In genomic region chr17:83190601-83191387, GRCh38 we compare ENCODE assay signal across 1 cellular context.
TF ChIP-seq lines count a peak whose summit lies in the region.

No MANE protein-coding gene starts in this region.

TF ChIP-seq in IMR-90, 13 proteins besides CTCF, POLR2A, EP300 and RAD21 (continued from another document):
- TF ChIP-seq MXI1 (IDR thresholded peaks at IDR 0.05; ENCODE audit: borderline replicate concordance, low read depth, low read length) (no peak), SMC3 (IDR thresholded peaks at IDR 0.05; ENCODE audit: low read depth, low read length) (no peak), USF2 (IDR thresholded peaks at IDR 0.05; ENCODE audit: low read depth, low read length) (no peak), RFX5 (IDR thresholded peaks at IDR 0.05; ENCODE audit: low read depth, low read length) (no peak), RCOR1 (IDR thresholded peaks at IDR 0.05; ENCODE audit: insufficient replicate concordance, low read length) (no peak), ELK1 (IDR thresholded peaks at IDR 0.05; ENCODE audit: borderline replicate concordance, low read depth, low read length) (no peak), MAZ (IDR thresholded peaks at IDR 0.05; ENCODE audit: borderline replicate concordance, low read depth, low read length) (no peak), CHD1 (IDR thresholded peaks at IDR 0.05; ENCODE audit: low read depth, low read length) (no peak), BHLHE40 (IDR thresholded peaks at IDR 0.05; ENCODE audit: low read depth, low read length) (no peak), NFE2L2 (IDR thresholded peaks at IDR 0.05; ENCODE audit: low read depth, low read length) (no peak), CEBPB (IDR thresholded peaks at IDR 0.05; ENCODE audit: low read depth, low read length) (no peak), MAFK (IDR thresholded peaks at IDR 0.05; ENCODE audit: low read depth, low read length) (no peak)
TF ChIP-seq in IMR-90: peak in this region for 0.
